Comparison of ENCODE assay signal across 9 cellular contexts in genomic region chr11:108135845-108136599, GRCh38. TPM values are rescaled to one million over a fixed set of nuclear protein-coding genes. Genes with fewer than 3 reads are reported as not detected.
DNase-seq lines count a peak whose midpoint lies in the region; ATAC-seq and TF ChIP-seq lines count a peak whose summit lies in the region.
"Had no signal": no experiment of that assay in that cellular context is flagged by ENCODE, and none has a peak within 500 bp of the region (broad histone marks: within the 10 kb centered on the region; RNA-seq: fewer than 3 reads in every experiment).

No MANE protein-coding gene starts in this region.

- H3K27ac ChIP-seq in C4-2B (no peak overlapping the region), tibial nerve (no peak overlapping the region)
- H3K27ac ChIP-seq: epithelial cell of prostate had no signal

- H3K36me3 ChIP-seq in tibial nerve: peaks cover 0 to 76% (median 41%) of the 10 kb centered on the region in 3 donors

- H3K4me1 ChIP-seq in tibial nerve: peaks cover 0 to 17% (median 0%) of the 10 kb centered on the region in 4 donors

- TF ChIP-seq POLR2A in tibial nerve (IDR thresholded peaks at IDR 0.05): no peak

- no peaks in the 10 kb centered on the region for H3K27me3 ChIP-seq in tibial nerve

- ATAC-seq in GM21367 (IDR thresholded peaks at IDR 0.05; ENCODE audit: unreplicated experiment) (peak; percentile 52), SK-N-SH treated with all-trans-retinoic acid at 6 μM for 48 hours (peak; percentile 50)

- WGBS in tibial nerve, 2 donors: 64 to 74% methylated on average over 2 of the region's 2 CpGs

- DNase-seq in fibroblast of mammary gland (ENCODE audit: low read depth) (peak; percentile 34), DMS114 treated with DMSO at 0.1 percent for 48 hours (lab: John Stamatoyannopoulos, UW; ENCODE audit: unreplicated experiment) (no peak), cerebellum (ENCODE audit: low spot score) (no peak), tibial nerve (ENCODE audit: low spot score in 2 of 2) (no peak)
- DNase-seq in activated CD4-positive, CD25-positive, alpha-beta regulatory T cell (lab: John Stamatoyannopoulos, UW): no peak

- no peak for TF ChIP-seq EP300 in tibial nerve (IDR thresholded peaks at IDR 0.05)

- no peaks in the 10 kb centered on the region for H3K9me3 ChIP-seq in tibial nerve

- peak; percentile 71 for TF ChIP-seq CTCF in C4-2B (conservative IDR thresholded peaks at IDR 0.05)
- peak; percentile 17 for TF ChIP-seq CTCF in fibroblast of mammary gland (conservative IDR thresholded peaks at IDR 0.05; ENCODE audit: control insufficient read depth, insufficient read depth, low read depth, low read length)
- TF ChIP-seq CTCF in tibial nerve (IDR thresholded peaks at IDR 0.05): no peak

- H3K4me3 ChIP-seq in fibroblast of mammary gland (ENCODE audit: control insufficient read depth, low read depth, low read length) (no peak overlapping the region), tibial nerve (no peak overlapping the region)

TF ChIP-seq in SK-N-SH treated with all-trans-retinoic acid at 6 μM for 48 hours, 23 proteins besides CTCF, POLR2A, EP300 and RAD21:
- TF ChIP-seq SNAI2 (CRISPR knock-in tag; IDR thresholded peaks at IDR 0.05) (no peak), TOX (CRISPR knock-in tag; IDR thresholded peaks at IDR 0.05; ENCODE audit: borderline replicate concordance) (no peak), ESRRG (CRISPR knock-in tag; IDR thresholded peaks at IDR 0.05) (no peak), ZFP3 (CRISPR knock-in tag; IDR thresholded peaks at IDR 0.05) (no peak), BACH2 (CRISPR knock-in tag; IDR thresholded peaks at IDR 0.05; ENCODE audit: borderline replicate concordance) (no peak), ZNF565 (CRISPR knock-in tag; conservative IDR thresholded peaks at IDR 0.05; ENCODE audit: low read depth) (no peak), ZFP30 (CRISPR knock-in tag; IDR thresholded peaks at IDR 0.05) (no peak), GLIS3 (CRISPR knock-in tag; IDR thresholded peaks at IDR 0.05) (no peak), ISL1 (CRISPR knock-in tag; IDR thresholded peaks at IDR 0.05) (no peak), TCF4 (CRISPR knock-in tag; IDR thresholded peaks at IDR 0.05; ENCODE audit: borderline replicate concordance) (no peak), ZNF8 (CRISPR knock-in tag; IDR thresholded peaks at IDR 0.05) (no peak)
- TF ChIP-seq, protein P1, sequence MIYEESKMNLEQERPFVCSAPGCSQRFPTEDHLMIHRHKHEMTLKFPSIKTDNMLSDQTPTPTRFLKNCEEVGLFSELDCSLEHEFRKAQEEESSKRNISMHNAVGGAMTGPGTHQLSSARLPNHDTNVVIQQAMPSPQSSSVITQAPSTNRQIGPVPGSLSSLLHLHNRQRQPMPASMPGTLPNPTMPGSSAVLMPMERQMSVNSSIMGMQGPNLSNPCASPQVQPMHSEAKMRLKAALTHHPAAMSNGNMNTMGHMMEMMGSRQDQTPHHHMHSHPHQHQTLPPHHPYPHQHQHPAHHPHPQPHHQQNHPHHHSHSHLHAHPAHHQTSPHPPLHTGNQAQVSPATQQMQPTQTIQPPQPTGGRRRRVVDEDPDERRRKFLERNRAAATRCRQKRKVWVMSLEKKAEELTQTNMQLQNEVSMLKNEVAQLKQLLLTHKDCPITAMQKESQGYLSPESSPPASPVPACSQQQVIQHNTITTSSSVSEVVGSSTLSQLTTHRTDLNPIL (CRISPR knock-in tag; IDR thresholded peaks at IDR 0.05; ENCODE audit: low read depth): no peak

RNA-seq across cellular contexts. Expression of gene ACAT1, which starts 14.7 kb away (rescaled TPM):
- 59.1 TPM for total RNA-seq in cerebellum
- 100 to 1,000 TPM in 3 of 4 donors, 10 to 100 TPM in 1; 66.3 to 148 (median 121) TPM for total RNA-seq in tibial nerve

Comparison
In these comparisons a context has a peak if more than half of its experiments do, and no peak if none do; other contexts are left out.
1. CTCF ChIP-seq: peak in C4-2B (single experiment) and fibroblast of mammary gland (single experiment); none in tibial nerve (0 of 5).